Comparison of ENCODE assay signal across 12 cellular contexts in genomic region chr5:94691947-94692346, GRCh38.
A peak's percentile ranks its signal among the peaks of the same experiment; 100 is the strongest.
DNase-seq lines count a peak whose midpoint lies in the region; ATAC-seq, FAIRE-seq and TF ChIP-seq lines count a peak whose summit lies in the region.
"Had no signal": no experiment of that assay in that cellular context is flagged by ENCODE, and none has a peak within 500 bp of the region (broad histone marks: within the 10 kb centered on the region; RNA-seq: fewer than 3 reads in every experiment).

No MANE protein-coding gene starts in this region.

- H3K36me3 Mint-ChIP-seq in astrocyte (ENCODE audit: low read depth, unreplicated experiment), result no peaks in the 10 kb centered on the region

- H3K4me2 ChIP-seq in astrocyte (ENCODE audit: low read length), result peak overlapping the region; percentile 17

- H2AFZ ChIP-seq in astrocyte (ENCODE audit: low read depth, low read length), result no peak overlapping the region

- peak; percentile 79 for DNase-seq in COR-L47 (lab: John Stamatoyannopoulos, UW)
- peak; percentile 4 for DNase-seq in NCI-H1417 treated with DMSO at 0.1 percent for 48 hours (lab: John Stamatoyannopoulos, UW)
- DNase-seq in astrocyte (ENCODE audit: low read depth), result peak; percentile 81
- peak; percentile 81 for DNase-seq in kidney tubule cell (ENCODE audit: low spot score)
- DNase-seq in kidney, result no peak
- DNase-seq in ecto neural progenitor cell (ENCODE audit: low spot score), result no peak
- no peak for DNase-seq in CD1c-positive myeloid dendritic cell (ENCODE audit: extremely low spot score)
- DNase-seq: activated T-cell treated with anti-CD3 and anti-CD28 coated beads, Interleukin-2, amount 50 U/mL, for 48 hours; foreskin keratinocyte; MM.1S; naive thymus-derived CD4-positive, alpha-beta T cell had no signal

- H3K79me2 ChIP-seq in astrocyte (ENCODE audit: insufficient read depth, low read length), result no peaks in the 10 kb centered on the region

- ATAC-seq in HG03097 (IDR thresholded peaks at IDR 0.05; ENCODE audit: low FRiP score, unreplicated experiment), result no peak
- ATAC-seq: foreskin keratinocyte; naive thymus-derived CD4-positive, alpha-beta T cell had no signal

- H4K20me1 ChIP-seq in astrocyte (ENCODE audit: insufficient read depth, low read length), result no peaks in the 10 kb centered on the region

- H3K27me3 Mint-ChIP-seq in astrocyte (ENCODE audit: low read depth, unreplicated experiment), result no peaks in the 10 kb centered on the region
- H3K27me3 Mint-ChIP-seq: naive thymus-derived CD4-positive, alpha-beta T cell had no signal

- H3K9me3 Mint-ChIP-seq in astrocyte (ENCODE audit: unreplicated experiment), result no peaks in the 10 kb centered on the region
- H3K9me3 Mint-ChIP-seq: naive thymus-derived CD4-positive, alpha-beta T cell had no signal

- H3K4me1 ChIP-seq in astrocyte (ENCODE audit: insufficient read depth, low read length) (peaks cover 11% of the 10 kb centered on the region), kidney (ENCODE audit: control insufficient read depth in 1 of 2, insufficient read depth in 1 of 2, low read depth in 1 of 2, low read length in 2 of 2) (no peaks in the 10 kb centered on the region)

- intact Hi-C loops in kidney (cut with DNase I), result no loop called here

- FAIRE-seq in astrocyte (lab: Jason Lieb, UNC) (no peak), kidney (lab: Jason Lieb, UNC) (no peak)

- H3K4me3 Mint-ChIP-seq in astrocyte (ENCODE audit: unreplicated experiment), result no peak overlapping the region
- H3K4me3 Mint-ChIP-seq: naive thymus-derived CD4-positive, alpha-beta T cell had no signal

- H3K9me3 ChIP-seq in astrocyte (ENCODE audit: insufficient read depth, low read depth, low read length), result no peaks in the 10 kb centered on the region
- no peaks in the 10 kb centered on the region for H3K9me3 ChIP-seq in kidney (ENCODE audit: control insufficient read depth in 1 of 2, low read length in 2 of 2)

- H3K4me3 ChIP-seq in astrocyte (ENCODE audit: insufficient read depth, low read depth, low read length) (no peak overlapping the region), kidney (ENCODE audit: low read length in 2 of 2) (no peak overlapping the region)

- no peaks in the 10 kb centered on the region for H3K27me3 ChIP-seq in astrocyte (ENCODE audit: insufficient read depth, low read length)
- H3K27me3 ChIP-seq: foreskin keratinocyte had no signal

- peaks cover 24% of the 10 kb centered on the region for H3K4me1 Mint-ChIP-seq in astrocyte (ENCODE audit: low read depth, unreplicated experiment)

- H3K27ac ChIP-seq in astrocyte (ENCODE audit: low read depth, low read length) (no peak overlapping the region), kidney (ENCODE audit: low read depth in 2 of 2, low read length in 2 of 2) (no peak overlapping the region)
- H3K27ac ChIP-seq: foreskin keratinocyte had no signal

- TF ChIP-seq CTCF in astrocyte (IDR thresholded peaks at IDR 0.05; ENCODE audit: insufficient read depth, low read depth, low read length) (no peak), kidney (IDR thresholded peaks at IDR 0.05; ENCODE audit: borderline replicate concordance, extremely low read depth, insufficient read depth) (no peak)

- H3K9ac ChIP-seq in astrocyte (ENCODE audit: low read length), result no peak overlapping the region
- no peak overlapping the region for H3K9ac ChIP-seq in kidney (ENCODE audit: low read length in 2 of 2)

- no peak overlapping the region for H3K27ac Mint-ChIP-seq in astrocyte (ENCODE audit: unreplicated experiment)
- H3K27ac Mint-ChIP-seq: naive thymus-derived CD4-positive, alpha-beta T cell had no signal

- H3K36me3 ChIP-seq in astrocyte (ENCODE audit: insufficient read depth, low read length) (no peaks in the 10 kb centered on the region), kidney (ENCODE audit: control insufficient read depth in 1 of 2, insufficient read depth in 2 of 2, low read length in 2 of 2) (no peaks in the 10 kb centered on the region)

Comparison
In these comparisons a context has a peak if more than half of its experiments do, and no peak if none do; other contexts are left out.
1. DNase-seq: peak in COR-L47 (single experiment), NCI-H1417 treated with DMSO at 0.1 percent for 48 hours (single experiment), astrocyte (single experiment) and kidney tubule cell (single experiment); none in kidney (single experiment), ecto neural progenitor cell (single experiment) and CD1c-positive myeloid dendritic cell (single experiment).